ENCODE assay signal across 8 cellular contexts in the genomic region with DNA sequence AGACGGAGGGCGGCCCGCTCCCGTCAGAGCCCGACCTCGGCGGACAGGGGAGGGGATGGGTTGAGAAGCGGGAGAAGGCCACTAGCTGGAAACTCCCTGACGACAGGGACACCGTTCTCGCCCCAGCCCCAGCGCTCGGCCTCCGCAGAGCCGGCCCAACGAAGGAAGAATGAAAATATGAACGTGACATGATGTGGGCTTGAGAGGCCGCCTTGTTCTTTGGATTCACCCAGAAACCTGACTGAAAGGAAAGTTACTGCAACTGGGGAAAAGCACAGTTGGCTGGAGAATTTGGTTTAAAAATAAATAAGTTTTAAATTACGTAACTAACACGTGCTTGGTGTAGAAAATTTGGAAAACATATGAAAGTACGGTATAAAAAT. TPM values are rescaled to one million over a fixed set of nuclear protein-coding genes. Genes with fewer than 3 reads are reported as not detected.
A peak's percentile ranks its signal among the peaks of the same experiment; 100 is the strongest.
DNase-seq lines count a peak whose midpoint lies in the region; ATAC-seq and TF ChIP-seq lines count a peak whose summit lies in the region.

No MANE protein-coding gene starts in this region.

- peak overlapping the region; percentile 64 to 76 for H3K4me3 ChIP-seq in mucosa of rectum (ENCODE audit: low read length in 2 of 2)

- peak overlapping the region; percentile 92 to 94 for H3K27ac ChIP-seq in mucosa of rectum (ENCODE audit: low read depth in 2 of 2, low read length in 2 of 2)

- H3K27ac Mint-ChIP-seq in endothelial cell (ENCODE audit: unreplicated experiment) = peak overlapping the region; percentile 88
- H3K27ac Mint-ChIP-seq in type B pancreatic cell = peak overlapping the region; percentile 94

- no peaks in the 10 kb centered on the region for H3K27me3 ChIP-seq in mucosa of rectum (ENCODE audit: control insufficient read depth in 2 of 2, insufficient read depth in 2 of 2, low read length in 2 of 2)

- peaks cover 6 to 7% of the 10 kb centered on the region in 2 donors for H3K4me1 ChIP-seq in mucosa of rectum (ENCODE audit: control insufficient read depth in 2 of 2, insufficient read depth in 2 of 2, low read length in 2 of 2)

- peak overlapping the region; percentile 95 for H3K4me3 Mint-ChIP-seq in activated T-cell treated with anti-CD3 and anti-CD28 coated beads, Interleukin-2, amount 50 U/mL, for 4 hours
- peak overlapping the region; percentile 90 for H3K4me3 Mint-ChIP-seq in endothelial cell (ENCODE audit: unreplicated experiment)
- peak overlapping the region; percentile 92 for H3K4me3 Mint-ChIP-seq in type B pancreatic cell

- TF ChIP-seq CTCF in endothelial cell (IDR thresholded peaks at IDR 0.05; ENCODE audit: unreplicated experiment) (no peak), type B pancreatic cell (conservative IDR thresholded peaks at IDR 0.05) (no peak)

- no peaks in the 10 kb centered on the region for H3K36me3 ChIP-seq in mucosa of rectum (ENCODE audit: control insufficient read depth in 2 of 2, insufficient read depth in 2 of 2, low read length in 2 of 2)

- no peaks in the 10 kb centered on the region for H3K9me3 ChIP-seq in mucosa of rectum (ENCODE audit: control insufficient read depth in 2 of 2, low read length in 2 of 2)

- no peaks in the 10 kb centered on the region for H3K9me3 Mint-ChIP-seq in activated T-cell treated with anti-CD3 and anti-CD28 coated beads, Interleukin-2, amount 50 U/mL, for 4 hours
- no peaks in the 10 kb centered on the region for H3K9me3 Mint-ChIP-seq in endothelial cell (ENCODE audit: unreplicated experiment)
- H3K9me3 Mint-ChIP-seq in type B pancreatic cell = no peaks in the 10 kb centered on the region

- peak in 1 of 2 donors; percentile 34 for ATAC-seq in activated T-cell treated with anti-CD3 and anti-CD28 coated beads, Interleukin-2, amount 50 U/mL, for 4 hours
- peak; percentile 31 for ATAC-seq in HG03280 (IDR thresholded peaks at IDR 0.05; ENCODE audit: unreplicated experiment)

- peak overlapping the region; percentile 76 to 90 for H3K9ac ChIP-seq in mucosa of rectum (ENCODE audit: low read depth in 1 of 2, low read length in 2 of 2)

- no peak for DNase-seq in activated T-cell treated with anti-CD3 and anti-CD28 coated beads, Interleukin-2, amount 50 U/mL, for 4 hours
- no peak for DNase-seq in activated T-cell treated with anti-CD3 and anti-CD28 coated beads for 4 hours
- peak; percentile 30 for DNase-seq in T-helper 22 cell (ENCODE audit: low read depth)
- peak; percentile 60 for DNase-seq in endothelial cell (ENCODE audit: low spot score)
- no peak for DNase-seq in type B pancreatic cell (ENCODE audit: extremely low spot score, unreplicated experiment)
- no peak for DNase-seq in NCI-H1105 (lab: John Stamatoyannopoulos, UW)

- H3K27me3 Mint-ChIP-seq in activated T-cell treated with anti-CD3 and anti-CD28 coated beads, Interleukin-2, amount 50 U/mL, for 4 hours (ENCODE audit: low read depth) = peaks cover 12% of the 10 kb centered on the region
- H3K27me3 Mint-ChIP-seq in endothelial cell (ENCODE audit: unreplicated experiment) = peaks cover 10% of the 10 kb centered on the region
- H3K27me3 Mint-ChIP-seq in type B pancreatic cell = peaks cover 28% of the 10 kb centered on the region

- H3K4me1 Mint-ChIP-seq in activated T-cell treated with anti-CD3 and anti-CD28 coated beads, Interleukin-2, amount 50 U/mL, for 4 hours (ENCODE audit: low read depth) = peaks cover 20% of the 10 kb centered on the region
- peaks cover 17% of the 10 kb centered on the region for H3K4me1 Mint-ChIP-seq in endothelial cell (ENCODE audit: unreplicated experiment)
- peaks cover 12% of the 10 kb centered on the region for H3K4me1 Mint-ChIP-seq in type B pancreatic cell (ENCODE audit: unreplicated experiment)

- no peaks in the 10 kb centered on the region for H3K36me3 Mint-ChIP-seq in activated T-cell treated with anti-CD3 and anti-CD28 coated beads, Interleukin-2, amount 50 U/mL, for 4 hours (ENCODE audit: insufficient read depth)
- H3K36me3 Mint-ChIP-seq in endothelial cell (ENCODE audit: low read depth, unreplicated experiment) (no peaks in the 10 kb centered on the region), type B pancreatic cell (no peaks in the 10 kb centered on the region)

RNA-seq across cellular contexts. Expression of gene NPTX1, which starts 21.1 kb away (rescaled TPM):
- 10 to 100 TPM; 14.0 to 22.2 (median 21.4) TPM for total RNA-seq in activated T-cell treated with anti-CD3 and anti-CD28 coated beads, Interleukin-2, amount 50 U/mL, for 4 hours
- total RNA-seq in endothelial cell (ENCODE audit: unreplicated experiment) (0.10 TPM), type B pancreatic cell (ENCODE audit: low replicate concordance) (1.7 and 4.7 TPM in 2 replicates)

RNA-seq across cellular contexts. Expression of gene ENDOV, which starts 40.4 kb away (rescaled TPM):
- total RNA-seq in activated T-cell treated with anti-CD3 and anti-CD28 coated beads, Interleukin-2, amount 50 U/mL, for 4 hours = 10 to 100 TPM; 11.2 to 12.9 (median 12.4) TPM
- total RNA-seq in endothelial cell (ENCODE audit: unreplicated experiment) (40.7 TPM), type B pancreatic cell (ENCODE audit: low replicate concordance) (30.7 and 38.9 TPM in 2 replicates)

Comparison
In these comparisons a context has a peak if more than half of its experiments do, and no peak if none do; other contexts are left out.
1. DNase-seq: peak in T-helper 22 cell (single experiment) and endothelial cell (single experiment); none in activated T-cell treated with anti-CD3 and anti-CD28 coated beads, Interleukin-2, amount 50 U/mL, for 4 hours (single experiment), activated T-cell treated with anti-CD3 and anti-CD28 coated beads for 4 hours (single experiment), type B pancreatic cell (single experiment) and NCI-H1105 (single experiment).
2. Peak in every context shown above with its lines, with median percentiles within 50 percentile points of each other: H3K4me3 Mint-ChIP-seq.